In the genomic region with DNA sequence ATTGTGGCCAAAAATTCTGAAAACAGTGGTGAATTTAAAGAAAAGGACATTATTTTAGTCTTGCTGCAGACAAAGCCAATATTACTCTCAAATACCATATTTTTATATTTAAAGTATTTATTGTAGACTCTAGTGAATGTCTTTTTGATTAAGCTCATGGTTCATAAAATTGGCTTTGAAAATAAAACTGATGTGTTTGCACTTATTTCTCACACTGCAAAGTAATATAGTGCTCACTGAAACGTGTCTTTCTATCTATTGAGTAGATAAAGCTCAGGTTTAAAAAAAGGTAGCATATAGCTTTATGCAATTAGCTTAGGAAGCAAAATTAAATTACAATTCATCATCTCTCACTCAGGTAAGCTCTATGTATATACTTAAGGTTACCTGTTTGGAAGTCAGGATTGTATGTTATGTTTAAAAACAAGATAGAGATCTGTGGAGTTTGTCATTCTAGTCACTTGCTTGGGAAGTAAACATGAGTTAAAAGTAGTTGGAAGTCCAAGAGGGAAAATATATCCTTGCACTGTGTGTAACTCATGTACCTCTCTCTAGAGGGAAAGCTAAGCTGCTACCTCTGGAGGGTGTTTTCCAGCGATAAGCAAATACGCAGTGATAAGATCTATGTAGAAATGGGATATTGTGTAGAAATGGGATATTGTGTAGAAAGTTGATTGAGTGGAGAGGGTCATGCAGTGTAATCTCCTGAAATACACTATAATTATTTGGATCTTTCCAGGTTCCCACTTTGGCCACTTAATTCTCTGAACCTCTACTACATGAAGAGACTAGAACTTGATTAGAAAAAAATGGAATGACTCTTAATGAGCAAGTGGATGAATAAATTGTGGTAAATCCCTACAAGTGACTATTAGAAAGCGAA, we compare ENCODE assay signal across 25 cellular contexts.
"Had no signal": no experiment of that assay in that cellular context is flagged by ENCODE, and none has a peak within 500 bp of the region (broad histone marks: within the 10 kb centered on the region; RNA-seq: fewer than 3 reads in every experiment).

No MANE protein-coding gene starts in this region.

- H3K4me3 ChIP-seq: left ventricle myocardium inferior, lung, neural progenitor cell, right atrium auricular region, skin epidermis, tibial nerve, uterus had no signal

- H2AFZ ChIP-seq: neural progenitor cell, parathyroid adenoma had no signal

- DNase-seq: hypothalamus; immature natural killer cell; kidney; left colon; left ventricle myocardium inferior; mesendoderm; naive B cell; natural killer cell; nephron progenitor cell; occipital lobe; stimulated activated CD4-positive, alpha-beta T cell treated with anti-CD3 and anti-CD28 coated beads, Interleukin-12 subunit alpha, Interleukin-12 subunit beta, amount 100 ng/mL, for 4 hours; stimulated activated CD4-positive, alpha-beta T cell treated with anti-CD3 and anti-CD28 coated beads, Interleukin-4, amount 100 ng/mL, for 24 hours; stimulated activated naive CD4-positive, alpha-beta T cell treated with Interleukin-2 at 50 U/mL for 16 hours; stimulated activated naive CD8-positive, alpha-beta T cell treated with anti-CD3 and anti-CD28 coated beads, Interleukin-15, amount 100 ng/mL, for 72 hours; substantia nigra; uterus had no signal

- H3K4me2 ChIP-seq: neural progenitor cell had no signal

- H3K36me3 ChIP-seq: left ventricle myocardium inferior, neural progenitor cell, neutrophil, right atrium auricular region, tibial nerve, uterus had no signal

- H3K4me1 ChIP-seq: left ventricle myocardium inferior, neural progenitor cell, parathyroid adenoma, right atrium auricular region, tibial nerve, uterus had no signal

- H3K27ac ChIP-seq: left ventricle myocardium inferior, neural progenitor cell, neutrophil, parathyroid adenoma, right atrium auricular region, skin epidermis, tibial nerve, uterus had no signal

- ATAC-seq: left colon; natural killer cell; sciatic nerve; stimulated activated effector memory CD8-positive, alpha-beta T cell treated with anti-CD3 and anti-CD28 coated beads, Interleukin-12 subunit alpha, Interleukin-12 subunit beta, amount 100 ng/mL, for 72 hours; stimulated activated naive CD8-positive, alpha-beta T cell treated with anti-CD3 and anti-CD28 coated beads, Interleukin-15, amount 100 ng/mL, for 72 hours had no signal

- H3K79me2 ChIP-seq: parathyroid adenoma had no signal

- H3K27me3 ChIP-seq: neural progenitor cell, neutrophil, right atrium auricular region, tibial nerve had no signal

- H3K9me3 ChIP-seq: neutrophil, right atrium auricular region, tibial nerve, uterus had no signal
